ENCODE assay signal across 8 cellular contexts in genomic region chr5:81787843-81788242, GRCh38.
DNase-seq lines count a peak whose midpoint lies in the region; ATAC-seq, FAIRE-seq and TF ChIP-seq lines count a peak whose summit lies in the region.

No MANE protein-coding gene starts in this region.

- DNase-seq in H54 (ENCODE audit: insufficient read length, low spot score), result no peak
- DNase-seq in glomerular visceral epithelial cell (ENCODE audit: extremely low spot score), result peak; percentile 12
- peak; percentile 72 for DNase-seq in retinal pigment epithelial cell (ENCODE audit: low read depth)
- DNase-seq in stimulated activated CD4-positive, alpha-beta T cell treated with anti-CD3 and anti-CD28 coated beads, Interleukin-4, amount 100 ng/mL, for 1 hour, result no peak
- no peak for DNase-seq in activated naive CD4-positive, alpha-beta T cell (lab: John Stamatoyannopoulos, UW)

- TF ChIP-seq CTCF in retinal pigment epithelial cell (conservative IDR thresholded peaks at IDR 0.05; ENCODE audit: low read depth, low read length), result no peak

- H3K4me3 ChIP-seq in retinal pigment epithelial cell (ENCODE audit: low read length), result no peak overlapping the region

- FAIRE-seq in H54 (lab: Jason Lieb, UNC), result peak; percentile 55

- TF ChIP-seq POLR2A in H54 (IDR thresholded peaks at IDR 0.05; ENCODE audit: low read depth, low read length) (no peak), Raji (IDR thresholded peaks at IDR 0.05; ENCODE audit: insufficient read depth, low read depth, low read length) (peak; percentile 35; the same call in 1 of the 2 replicates)

- no peak for ATAC-seq in HG03045 (IDR thresholded peaks at IDR 0.05; ENCODE audit: unreplicated experiment)
- no peak for ATAC-seq in GM19397 (IDR thresholded peaks at IDR 0.05; ENCODE audit: unreplicated experiment)

Comparison
In these comparisons a context has a peak if more than half of its experiments do, and no peak if none do; other contexts are left out.
1. DNase-seq: peak in glomerular visceral epithelial cell (single experiment) and retinal pigment epithelial cell (single experiment); none in H54 (single experiment), stimulated activated CD4-positive, alpha-beta T cell treated with anti-CD3 and anti-CD28 coated beads, Interleukin-4, amount 100 ng/mL, for 1 hour (single experiment) and activated naive CD4-positive, alpha-beta T cell (0 of 4).